In genomic region chr19:519449-519865, GRCh38 we compare ENCODE assay signal across 16 cellular contexts. TPM values are rescaled to one million over a fixed set of nuclear protein-coding genes. Genes with fewer than 3 reads are reported as not detected.
"Had no signal": no experiment of that assay in that cellular context is flagged by ENCODE, and none has a peak within 500 bp of the region (broad histone marks: within the 10 kb centered on the region; RNA-seq: fewer than 3 reads in every experiment).

No MANE protein-coding gene starts in this region.

- H3K27ac ChIP-seq: esophagus muscularis mucosa, pancreas, prostate gland, thoracic aorta, VCaP had no signal

- H3K36me3 ChIP-seq: pancreas, prostate gland had no signal

- H3K27me3 Mint-ChIP-seq: activated naive CD8-positive, alpha-beta T cell; central memory CD8-positive, alpha-beta T cell had no signal

- H3K4me3 Mint-ChIP-seq: activated naive CD8-positive, alpha-beta T cell; central memory CD8-positive, alpha-beta T cell; dendritic cell treated with granulocyte-macrophage colony-stimulating factor and Interleukin-4, amounts not matched to agents 40 ng/mL and 50 ng/mL, for 4 days; endodermal cell had no signal

- H3K4me1 ChIP-seq: pancreas, prostate gland had no signal

- H3K4me1 Mint-ChIP-seq: endodermal cell had no signal

- DNase-seq: anterior cingulate cortex, foreskin melanocyte, nucleus accumbens had no signal

- H3K27ac Mint-ChIP-seq: activated naive CD8-positive, alpha-beta T cell; dendritic cell treated with granulocyte-macrophage colony-stimulating factor and Interleukin-4, amounts not matched to agents 40 ng/mL and 50 ng/mL, for 4 days; endodermal cell had no signal

- H3K4me3 ChIP-seq: esophagus muscularis mucosa, pancreas, prostate gland, smooth muscle cell, thoracic aorta had no signal

- H3K27me3 ChIP-seq: esophagus muscularis mucosa, pancreas had no signal

- H3K36me3 Mint-ChIP-seq: activated naive CD8-positive, alpha-beta T cell had no signal

- H3K9me3 Mint-ChIP-seq: central memory CD8-positive, alpha-beta T cell; dendritic cell treated with granulocyte-macrophage colony-stimulating factor and Interleukin-4, amounts not matched to agents 40 ng/mL and 50 ng/mL, for 4 days; endodermal cell had no signal

- H3K9me3 ChIP-seq: esophagus muscularis mucosa, pancreas, prostate gland, thoracic aorta had no signal

RNA-seq across cellular contexts. Expression of gene MADCAM1, which starts 23.2 kb away (rescaled TPM):
- total RNA-seq: bronchial epithelial cell, smooth muscle cell had no signal
- polyA plus RNA-seq: smooth muscle cell had no signal

RNA-seq across cellular contexts. Expression of gene GZMM, which starts 24.4 kb away (rescaled TPM):
- total RNA-seq: bronchial epithelial cell, lung microvascular endothelial cell, smooth muscle cell had no signal
- polyA plus RNA-seq: keratinocyte had no signal
